In the genomic region with DNA sequence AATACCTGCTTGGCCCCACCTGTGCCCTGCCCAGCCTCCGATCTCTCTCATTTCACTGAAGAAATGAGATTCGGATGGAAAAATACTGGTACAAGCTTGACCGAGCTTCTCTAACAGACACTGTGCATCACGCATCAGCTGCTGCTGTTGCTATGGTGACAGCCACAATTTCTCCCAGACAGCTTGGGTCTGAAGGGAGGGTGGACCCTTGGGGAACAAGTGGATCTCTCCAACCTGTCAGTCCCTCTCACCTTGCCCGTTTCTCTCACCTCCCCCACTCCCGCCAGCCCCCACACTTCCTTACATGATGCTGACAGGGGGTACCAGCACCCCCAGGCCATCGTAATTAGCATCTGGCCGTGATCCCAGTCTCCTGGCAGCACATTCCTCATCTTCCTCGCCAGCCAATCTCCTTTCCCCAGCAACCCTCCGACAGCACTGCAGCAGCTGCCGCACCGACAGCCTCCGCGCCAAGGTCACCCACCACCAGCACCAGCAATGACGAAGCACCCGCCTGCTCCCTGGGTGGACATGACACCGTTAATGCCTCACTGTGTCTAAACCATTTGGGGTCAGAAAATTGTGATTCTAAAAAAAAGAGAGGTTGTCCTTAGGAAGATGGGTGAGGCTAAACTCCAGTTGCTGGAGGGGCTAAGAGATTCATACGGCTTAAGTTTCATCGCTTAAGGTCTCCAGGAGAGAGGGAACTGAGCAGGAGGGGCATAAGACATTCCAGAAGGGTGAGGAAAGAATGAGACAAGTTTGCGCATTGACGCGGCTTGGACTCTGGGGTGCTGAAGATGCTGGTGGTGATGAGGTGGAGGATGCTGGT, we compare ENCODE assay signal across 1 cellular context.
TF ChIP-seq lines count a peak whose summit lies in the region.

No MANE protein-coding gene starts in this region.

TF ChIP-seq in SK-N-SH, 30 proteins besides CTCF, POLR2A, EP300 and RAD21 (continued from another document):
- TF ChIP-seq TAF1 (IDR thresholded peaks at IDR 0.05; ENCODE audit: borderline replicate concordance, low read depth, low read length) (no peak; the same call in 1 of the 2 replicates), YY1 (IDR thresholded peaks at IDR 0.05; ENCODE audit: low read depth) (no peak), NFIC (IDR thresholded peaks at IDR 0.05; ENCODE audit: borderline replicate concordance) (peak; percentile 76), RFX5 (IDR thresholded peaks at IDR 0.05; ENCODE audit: low read length) (peak; percentile 72), TCF12 (IDR thresholded peaks at IDR 0.05) (peak; percentile 35), NRF1 (IDR thresholded peaks at IDR 0.05; ENCODE audit: low read depth, low read length) (no peak), FOXM1 (IDR thresholded peaks at IDR 0.05; ENCODE audit: low read depth) (no peak), RCOR1 (IDR thresholded peaks at IDR 0.05; ENCODE audit: low read length) (no peak; the same call in 1 of the 2 replicates), JUND (IDR thresholded peaks at IDR 0.05) (no peak; the same call in 1 of the 2 replicates), POLR2AphosphoS5 (IDR thresholded peaks at IDR 0.05; ENCODE audit: low read depth, low read length) (no peak), MXI1 (IDR thresholded peaks at IDR 0.05; ENCODE audit: low read depth, low read length) (peak; percentile 76)
- TF ChIP-seq, protein P1, sequence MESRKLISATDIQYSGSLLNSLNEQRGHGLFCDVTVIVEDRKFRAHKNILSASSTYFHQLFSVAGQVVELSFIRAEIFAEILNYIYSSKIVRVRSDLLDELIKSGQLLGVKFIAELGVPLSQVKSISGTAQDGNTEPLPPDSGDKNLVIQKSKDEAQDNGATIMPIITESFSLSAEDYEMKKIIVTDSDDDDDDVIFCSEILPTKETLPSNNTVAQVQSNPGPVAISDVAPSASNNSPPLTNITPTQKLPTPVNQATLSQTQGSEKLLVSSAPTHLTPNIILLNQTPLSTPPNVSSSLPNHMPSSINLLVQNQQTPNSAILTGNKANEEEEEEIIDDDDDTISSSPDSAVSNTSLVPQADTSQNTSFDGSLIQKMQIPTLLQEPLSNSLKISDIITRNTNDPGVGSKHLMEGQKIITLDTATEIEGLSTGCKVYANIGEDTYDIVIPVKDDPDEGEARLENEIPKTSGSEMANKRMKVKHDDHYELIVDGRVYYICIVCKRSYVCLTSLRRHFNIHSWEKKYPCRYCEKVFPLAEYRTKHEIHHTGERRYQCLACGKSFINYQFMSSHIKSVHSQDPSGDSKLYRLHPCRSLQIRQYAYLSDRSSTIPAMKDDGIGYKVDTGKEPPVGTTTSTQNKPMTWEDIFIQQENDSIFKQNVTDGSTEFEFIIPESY (IDR thresholded peaks at IDR 0.05; ENCODE audit: borderline replicate concordance, low read depth) = no peak
- TF ChIP-seq, protein P2, sequence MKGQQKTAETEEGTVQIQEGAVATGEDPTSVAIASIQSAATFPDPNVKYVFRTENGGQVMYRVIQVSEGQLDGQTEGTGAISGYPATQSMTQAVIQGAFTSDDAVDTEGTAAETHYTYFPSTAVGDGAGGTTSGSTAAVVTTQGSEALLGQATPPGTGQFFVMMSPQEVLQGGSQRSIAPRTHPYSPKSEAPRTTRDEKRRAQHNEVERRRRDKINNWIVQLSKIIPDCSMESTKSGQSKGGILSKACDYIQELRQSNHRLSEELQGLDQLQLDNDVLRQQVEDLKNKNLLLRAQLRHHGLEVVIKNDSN (IDR thresholded peaks at IDR 0.05; ENCODE audit: borderline replicate concordance, low read depth) = no peak
- TF ChIP-seq, protein P3, sequence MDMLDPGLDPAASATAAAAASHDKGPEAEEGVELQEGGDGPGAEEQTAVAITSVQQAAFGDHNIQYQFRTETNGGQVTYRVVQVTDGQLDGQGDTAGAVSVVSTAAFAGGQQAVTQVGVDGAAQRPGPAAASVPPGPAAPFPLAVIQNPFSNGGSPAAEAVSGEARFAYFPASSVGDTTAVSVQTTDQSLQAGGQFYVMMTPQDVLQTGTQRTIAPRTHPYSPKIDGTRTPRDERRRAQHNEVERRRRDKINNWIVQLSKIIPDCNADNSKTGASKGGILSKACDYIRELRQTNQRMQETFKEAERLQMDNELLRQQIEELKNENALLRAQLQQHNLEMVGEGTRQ (IDR thresholded peaks at IDR 0.05; ENCODE audit: borderline replicate concordance, low read depth, low read length) = no peak
TF ChIP-seq in SK-N-SH: peak in this region for 7.
